8 cellular contexts compared by ENCODE assay signal in the genomic region with DNA sequence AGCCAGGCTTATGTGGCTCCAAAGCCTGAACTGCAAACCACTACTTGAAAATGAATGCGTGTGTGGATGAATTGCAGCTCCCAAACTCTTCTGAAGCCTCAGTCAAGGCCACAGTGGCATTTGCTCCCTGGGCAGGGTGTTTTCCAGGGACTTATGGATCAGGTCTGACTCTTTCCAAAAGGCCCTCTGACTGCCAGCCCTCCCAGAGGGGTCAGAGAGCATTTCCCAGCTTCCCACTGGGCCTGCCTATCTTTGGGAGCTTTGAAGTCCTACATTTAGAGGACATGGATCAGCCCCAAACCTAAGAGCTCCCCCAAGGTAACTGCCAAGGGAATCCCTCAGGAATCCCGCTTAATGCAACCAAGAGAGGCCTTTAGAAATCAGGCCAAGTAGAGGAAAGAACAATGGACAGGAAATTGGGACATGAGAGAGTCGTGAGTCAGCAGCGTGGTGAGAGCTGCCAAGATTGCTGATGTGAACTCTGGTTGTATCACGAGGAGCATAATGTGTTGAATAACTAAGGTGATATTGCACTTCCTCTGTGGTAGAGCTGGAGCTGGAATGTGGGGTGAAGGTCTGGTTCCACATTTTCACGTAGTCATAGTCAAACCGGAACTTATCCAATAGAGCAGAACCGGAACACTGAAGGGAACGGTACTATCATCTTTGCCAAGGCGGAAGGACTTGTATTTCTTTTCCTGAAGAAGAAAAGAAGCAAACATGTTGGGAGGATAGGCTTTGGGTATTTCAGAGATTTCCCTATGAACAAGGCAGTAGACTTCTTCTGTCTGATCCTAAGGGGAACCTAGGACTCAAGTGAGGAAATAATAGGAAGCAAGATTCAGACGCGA.
DNase-seq lines count a peak whose midpoint lies in the region; ATAC-seq, FAIRE-seq and TF ChIP-seq lines count a peak whose summit lies in the region.

No MANE protein-coding gene starts in this region.

- peak; percentile 78 for FAIRE-seq in K562 (lab: Jason Lieb, UNC)

- peaks cover 47 to 64% of the 10 kb centered on the region in 2 experiments for H3K4me1 ChIP-seq in K562 (replicated peaks in 1 of 2; ENCODE audit: control insufficient read depth in 2 of 2, insufficient read depth in 2 of 2, low read length in 2 of 2)

- H4K20me1 ChIP-seq in K562 (replicated peaks; ENCODE audit: control insufficient read depth, insufficient read depth, low read length), result no peaks in the 10 kb centered on the region

- 0 out of 2 replicates have a peak, but pooled peaks have one; percentile 39 for TF ChIP-seq POLR2A in K562 (conservative IDR thresholded peaks at IDR 0.05)

- intact Hi-C loops in K562 (cut with micrococcal nuclease), result loop anchor here (1.0 to 5.0 kb wide), 3 partner anchors 68 to 98 kb away; a partner anchor contains a TSS

- no peak for TF ChIP-seq CTCF in K562 (IDR thresholded peaks at IDR 0.05 in 2 of 3, conservative IDR thresholded peaks at IDR 0.05 in 1 of 3; ENCODE audit: insufficient read depth in 2 of 3, low read depth in 1 of 3, low read length in 3 of 3)
- no peak for TF ChIP-seq CTCF in GM20000 (IDR thresholded peaks at IDR 0.05; ENCODE audit: extremely low read depth, missing control alignments)

- H3K4me3 ChIP-seq in K562, result no peak overlapping the region

- H3K36me3 ChIP-seq in K562 (ENCODE audit: control insufficient read depth, insufficient read depth, low read length), result no peaks in the 10 kb centered on the region

- in situ Hi-C loops in K562 (cut with MboI), result loop anchor here (10.0 kb wide), 1 partner anchor 98 kb away; a partner anchor contains a TSS

- no peaks in the 10 kb centered on the region for H3K9me1 ChIP-seq in K562 (ENCODE audit: control insufficient read depth, insufficient read depth, low read length)

- no peaks in the 10 kb centered on the region for H3K27me3 ChIP-seq in K562 (ENCODE audit: control insufficient read depth in 2 of 2, insufficient read depth in 2 of 2, low read length in 2 of 2)

- DNase-seq in NCI-H446 (lab: John Stamatoyannopoulos, UW), result peak; percentile 37 to 70
- peak; percentile 41 to 89 (median 62) for DNase-seq in K562 (ENCODE audit: extremely low read depth in 1 of 4, low spot score in 3 of 4)
- peak; percentile 98 for DNase-seq in kidney tubule cell (ENCODE audit: low spot score)
- no peak for DNase-seq in GM20000 (ENCODE audit: low spot score)

- H3K9ac ChIP-seq in K562 (ENCODE audit: insufficient read depth in 1 of 2, low read depth in 2 of 2, low read length in 2 of 2), result peak overlapping the region in 1 of 2 experiments; percentile 75; a peak in 3 of 4 replicates

- CTCF ChIA-PET in K562 (lab: Yijun Ruan, JAX; ENCODE audit: low intra/inter-chr PET ratio), result interaction anchor here (0.5 kb wide), 1 partner anchor 144 kb away, joined by 3 read pairs; no protein-coding TSS in a partner anchor

- peak overlapping the region; percentile 57 for H3K4me2 ChIP-seq in K562 (ENCODE audit: insufficient read depth, low read length)

- TF ChIP-seq RAD21 in K562 (CRISPR knock-in tag; conservative IDR thresholded peaks at IDR 0.05 in 1 of 2, IDR thresholded peaks at IDR 0.05 in 1 of 2), result peak in 1 of 2 experiments; percentile 17; a peak in 1 of 4 replicates

- 9% methylated on average over 12 of the region's 12 CpGs for WGBS in K562 (ENCODE audit: insufficient coverage, low coverage, missing lambda C conversion rate)

- H3K9me3 ChIP-seq in K562 (replicated peaks; ENCODE audit: control insufficient read depth, insufficient read depth, low read depth, low read length), result no peaks in the 10 kb centered on the region

- ATAC-seq in GM19463 (IDR thresholded peaks at IDR 0.05; ENCODE audit: unreplicated experiment) (peak; percentile 31), K562 (peak; percentile 63), GM21526 (IDR thresholded peaks at IDR 0.05; ENCODE audit: low FRiP score, unreplicated experiment) (no peak), GM18907 (IDR thresholded peaks at IDR 0.05; ENCODE audit: unreplicated experiment) (no peak)

- TF ChIP-seq EP300 in K562 (IDR thresholded peaks at IDR 0.05; ENCODE audit: low read length), result peak; percentile 86

- POLR2A ChIA-PET in K562 (lab: Yijun Ruan, JAX), result interaction anchor here (0.6 to 3.1 kb wide), 11 partner anchors 7 to 101 kb away, joined by 3 to 17 read pairs (median 3); a partner anchor contains a TSS

- TSS peak; percentile 70 for BruUV-seq in K562 (replicated peaks; lab: Mats Ljungman, UMichigan)

- H3K27ac ChIP-seq in K562 (ENCODE audit: extremely low read depth, low read depth, low read length), result peak overlapping the region; percentile 97
- H3K27ac ChIP-seq in temporal lobe (ENCODE audit: low read depth, low read length), result peak overlapping the region; percentile 1

- H3K79me2 ChIP-seq in K562 (ENCODE audit: control insufficient read depth, insufficient read depth, low read length), result no peaks in the 10 kb centered on the region

- H2AFZ ChIP-seq in K562 (ENCODE audit: low read depth, low read length), result peak overlapping the region; percentile 71

TF ChIP-seq in K562, 482 proteins besides CTCF, POLR2A, EP300 and RAD21 (continues in another document):
- TF ChIP-seq GABPA (tag; conservative IDR thresholded peaks at IDR 0.05; ENCODE audit: low read depth) (peak; percentile 86), ZNF584 (CRISPR knock-in tag; IDR thresholded peaks at IDR 0.05; ENCODE audit: low read depth) (peak; percentile 42; the same call in 1 of the 2 replicates), ETV1 (tag; conservative IDR thresholded peaks at IDR 0.05; ENCODE audit: low read depth) (peak; percentile 95), ZNF316 (IDR thresholded peaks at IDR 0.05) (peak; percentile 96), KDM1A (IDR thresholded peaks at IDR 0.05) (peak; percentile 91 to 95), ETV5 (CRISPR knock-in tag; IDR thresholded peaks at IDR 0.05; ENCODE audit: low read depth) (peak; percentile 89), MAFK (IDR thresholded peaks at IDR 0.05; ENCODE audit: low read length) (peak; percentile 83), CREB1 (IDR thresholded peaks at IDR 0.05) (no peak; the same call in 1 of the 2 replicates), CREB1 (CRISPR knock-in tag; IDR thresholded peaks at IDR 0.05) (no peak; the same call in 1 of the 2 replicates), FOS (IDR thresholded peaks at IDR 0.05; ENCODE audit: extremely low read depth, insufficient read length) (peak; percentile 1), ZNF644 (tag; IDR thresholded peaks at IDR 0.05; ENCODE audit: low read depth) (peak; percentile 84), ZNF23 (CRISPR knock-in tag; IDR thresholded peaks at IDR 0.05) (no peak)
- TF ChIP-seq, protein P1, sequence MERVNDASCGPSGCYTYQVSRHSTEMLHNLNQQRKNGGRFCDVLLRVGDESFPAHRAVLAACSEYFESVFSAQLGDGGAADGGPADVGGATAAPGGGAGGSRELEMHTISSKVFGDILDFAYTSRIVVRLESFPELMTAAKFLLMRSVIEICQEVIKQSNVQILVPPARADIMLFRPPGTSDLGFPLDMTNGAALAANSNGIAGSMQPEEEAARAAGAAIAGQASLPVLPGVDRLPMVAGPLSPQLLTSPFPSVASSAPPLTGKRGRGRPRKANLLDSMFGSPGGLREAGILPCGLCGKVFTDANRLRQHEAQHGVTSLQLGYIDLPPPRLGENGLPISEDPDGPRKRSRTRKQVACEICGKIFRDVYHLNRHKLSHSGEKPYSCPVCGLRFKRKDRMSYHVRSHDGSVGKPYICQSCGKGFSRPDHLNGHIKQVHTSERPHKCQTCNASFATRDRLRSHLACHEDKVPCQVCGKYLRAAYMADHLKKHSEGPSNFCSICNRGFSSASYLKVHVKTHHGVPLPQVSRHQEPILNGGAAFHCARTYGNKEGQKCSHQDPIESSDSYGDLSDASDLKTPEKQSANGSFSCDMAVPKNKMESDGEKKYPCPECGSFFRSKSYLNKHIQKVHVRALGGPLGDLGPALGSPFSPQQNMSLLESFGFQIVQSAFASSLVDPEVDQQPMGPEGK (CRISPR knock-in tag; IDR thresholded peaks at IDR 0.05; ENCODE audit: borderline replicate concordance), result 0 out of 2 replicates have a peak, but pooled peaks have one; percentile 53
- TF ChIP-seq, protein P2, sequence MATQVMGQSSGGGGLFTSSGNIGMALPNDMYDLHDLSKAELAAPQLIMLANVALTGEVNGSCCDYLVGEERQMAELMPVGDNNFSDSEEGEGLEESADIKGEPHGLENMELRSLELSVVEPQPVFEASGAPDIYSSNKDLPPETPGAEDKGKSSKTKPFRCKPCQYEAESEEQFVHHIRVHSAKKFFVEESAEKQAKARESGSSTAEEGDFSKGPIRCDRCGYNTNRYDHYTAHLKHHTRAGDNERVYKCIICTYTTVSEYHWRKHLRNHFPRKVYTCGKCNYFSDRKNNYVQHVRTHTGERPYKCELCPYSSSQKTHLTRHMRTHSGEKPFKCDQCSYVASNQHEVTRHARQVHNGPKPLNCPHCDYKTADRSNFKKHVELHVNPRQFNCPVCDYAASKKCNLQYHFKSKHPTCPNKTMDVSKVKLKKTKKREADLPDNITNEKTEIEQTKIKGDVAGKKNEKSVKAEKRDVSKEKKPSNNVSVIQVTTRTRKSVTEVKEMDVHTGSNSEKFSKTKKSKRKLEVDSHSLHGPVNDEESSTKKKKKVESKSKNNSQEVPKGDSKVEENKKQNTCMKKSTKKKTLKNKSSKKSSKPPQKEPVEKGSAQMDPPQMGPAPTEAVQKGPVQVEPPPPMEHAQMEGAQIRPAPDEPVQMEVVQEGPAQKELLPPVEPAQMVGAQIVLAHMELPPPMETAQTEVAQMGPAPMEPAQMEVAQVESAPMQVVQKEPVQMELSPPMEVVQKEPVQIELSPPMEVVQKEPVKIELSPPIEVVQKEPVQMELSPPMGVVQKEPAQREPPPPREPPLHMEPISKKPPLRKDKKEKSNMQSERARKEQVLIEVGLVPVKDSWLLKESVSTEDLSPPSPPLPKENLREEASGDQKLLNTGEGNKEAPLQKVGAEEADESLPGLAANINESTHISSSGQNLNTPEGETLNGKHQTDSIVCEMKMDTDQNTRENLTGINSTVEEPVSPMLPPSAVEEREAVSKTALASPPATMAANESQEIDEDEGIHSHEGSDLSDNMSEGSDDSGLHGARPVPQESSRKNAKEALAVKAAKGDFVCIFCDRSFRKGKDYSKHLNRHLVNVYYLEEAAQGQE (CRISPR knock-in tag; IDR thresholded peaks at IDR 0.05; ENCODE audit: low read depth), result 0 out of 2 replicates have a peak, but pooled peaks have one; percentile 29
- TF ChIP-seq, protein P3, sequence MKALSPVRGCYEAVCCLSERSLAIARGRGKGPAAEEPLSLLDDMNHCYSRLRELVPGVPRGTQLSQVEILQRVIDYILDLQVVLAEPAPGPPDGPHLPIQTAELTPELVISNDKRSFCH (CRISPR knock-in tag; IDR thresholded peaks at IDR 0.05), result peak; percentile 46; the same call in 1 of the 2 replicates
- TF ChIP-seq, protein P3 (tag; IDR thresholded peaks at IDR 0.05), result peak; percentile 57

Comparison
In these comparisons a context has a peak if more than half of its experiments do, and no peak if none do; other contexts are left out.
1. ATAC-seq: peak in GM19463 (single experiment) and K562 (single experiment); none in GM21526 (single experiment) and GM18907 (single experiment).